8 cellular contexts compared by ENCODE assay signal in the genomic region with DNA sequence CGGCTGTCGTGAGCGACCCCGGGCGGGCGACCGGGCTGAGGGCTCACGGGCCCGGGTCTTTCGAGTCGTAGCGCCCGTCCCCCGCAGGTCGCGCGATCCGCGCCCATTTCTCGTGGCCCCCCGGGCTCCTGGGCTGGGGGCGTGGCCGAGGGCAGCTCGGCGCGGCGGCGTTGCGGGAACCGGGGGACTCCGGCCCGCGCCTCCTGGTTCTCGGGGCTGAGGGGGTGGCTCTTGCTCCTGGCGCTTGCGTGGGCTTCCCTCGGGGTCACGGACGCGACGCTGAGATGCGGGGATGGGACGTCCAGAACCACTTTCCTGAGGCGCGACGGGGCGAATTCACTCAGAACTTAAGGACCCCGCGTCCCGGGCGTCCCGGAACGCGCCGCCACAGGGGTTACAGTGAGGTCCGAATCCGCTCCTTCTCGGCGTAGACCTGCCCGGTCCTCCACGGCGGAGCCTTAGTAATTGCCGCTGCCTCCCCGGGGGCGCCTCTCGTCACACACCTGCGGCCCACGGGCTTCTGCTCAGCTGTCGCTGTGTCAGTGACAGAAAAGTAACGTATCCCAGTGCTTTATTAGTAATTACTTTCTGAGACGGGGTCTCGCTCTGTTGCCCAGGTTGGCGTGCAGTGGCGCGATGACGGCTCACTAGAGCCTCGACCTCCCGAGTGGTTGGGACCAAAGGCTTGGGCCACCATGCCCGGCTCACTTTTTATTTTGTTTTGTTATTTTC. TPM values are rescaled to one million over a fixed set of nuclear protein-coding genes. Genes with fewer than 3 reads are reported as not detected.
DNase-seq lines count a peak whose midpoint lies in the region; ATAC-seq, FAIRE-seq and TF ChIP-seq lines count a peak whose summit lies in the region.

No MANE protein-coding gene starts in this region.

- H3K36me3 Mint-ChIP-seq in activated T-cell treated with anti-CD3 and anti-CD28 coated beads, Interleukin-2, amount 50 U/mL, for 24 hours (ENCODE audit: low read depth), result peaks cover 38% of the 10 kb centered on the region

- TF ChIP-seq CTCF in ovary (IDR thresholded peaks at IDR 0.05), result no peak

- H3K27me3 Mint-ChIP-seq in activated T-cell treated with anti-CD3 and anti-CD28 coated beads, Interleukin-2, amount 50 U/mL, for 24 hours, result no peaks in the 10 kb centered on the region

- no peak for FAIRE-seq in frontal cortex (lab: Jason Lieb, UNC)

- no peak for TF ChIP-seq POLR2A in ovary (IDR thresholded peaks at IDR 0.05)

- H3K9me3 Mint-ChIP-seq in activated T-cell treated with anti-CD3 and anti-CD28 coated beads, Interleukin-2, amount 50 U/mL, for 24 hours, result no peaks in the 10 kb centered on the region

- peak overlapping the region; percentile 93 for H3K4me3 Mint-ChIP-seq in activated T-cell treated with anti-CD3 and anti-CD28 coated beads, Interleukin-2, amount 50 U/mL, for 24 hours

- H3K9me3 ChIP-seq in ovary, result no peaks in the 10 kb centered on the region

- 0 to 1% (median 1%) methylated on average over 29 to 79 of the region's 79 CpGs for WGBS in ovary, 3 donors

- peak overlapping the region; percentile 94 for H3K27ac Mint-ChIP-seq in activated T-cell treated with anti-CD3 and anti-CD28 coated beads, Interleukin-2, amount 50 U/mL, for 24 hours

- no peaks in the 10 kb centered on the region for H3K36me3 ChIP-seq in ovary

- H3K27me3 ChIP-seq in ovary, result no peaks in the 10 kb centered on the region

- TF ChIP-seq EP300 in ovary (IDR thresholded peaks at IDR 0.05), result no peak

- peak overlapping the region; percentile 89 for H3K4me3 ChIP-seq in ovary

- ATAC-seq in GM21515 (IDR thresholded peaks at IDR 0.05; ENCODE audit: unreplicated experiment), result peak; percentile 27

- peaks cover 10% of the 10 kb centered on the region for H3K4me1 ChIP-seq in ovary (ENCODE audit: insufficient read depth)

- peak overlapping the region; percentile 13 to 75 for H3K27ac ChIP-seq in ovary

- DNase-seq in EH (ENCODE audit: low read depth) (peak; percentile 24), HuH-7 (ENCODE audit: low spot score) (peak; percentile 34), frontal cortex (ENCODE audit: low spot score in 2 of 2) (peak; percentile 30 to 33), ovary (peak in 4 of 5 donors; percentile 45 to 74 (median 64)), dedifferentiated amniotic fluid mesenchymal stem cell (ENCODE audit: extremely low spot score) (no peak), SKM-1 treated with dmso at 0.1 percent for 144 hours (lab: John Stamatoyannopoulos, UW; ENCODE audit: unreplicated experiment) (no peak)
- peak; percentile 58 for DNase-seq in activated T-cell treated with anti-CD3 and anti-CD28 coated beads, Interleukin-2, amount 50 U/mL, for 24 hours

- intact Hi-C loops in ovary (cut with DNase I), result loop anchor here in 2 of 4 donors (2.0 to 5.0 kb wide), 2 partner anchors 54 to 113 kb away; no protein-coding TSS in a partner anchor

- peaks cover 45% of the 10 kb centered on the region for H3K4me1 Mint-ChIP-seq in activated T-cell treated with anti-CD3 and anti-CD28 coated beads, Interleukin-2, amount 50 U/mL, for 24 hours (ENCODE audit: low read depth)

RNA-seq across cellular contexts. Expression of gene EP400, which starts 0.6 kb away (rescaled TPM):
- 10.2 TPM for total RNA-seq in frontal cortex
- 10 to 100 TPM; 20.3 to 60.7 (median 50.4) TPM for total RNA-seq in ovary
- polyA plus RNA-seq in ovary, result 10 to 100 TPM; 19.6 to 33.4 TPM

RNA-seq across cellular contexts. Expression of gene PUS1, which starts 21.3 kb away (rescaled TPM):
- total RNA-seq in frontal cortex (3.3 TPM), ovary (10 to 100 TPM; 11.4 to 34.7 (median 19.3) TPM)
- 10 to 100 TPM in 1 of 2 donors, 1 to 10 TPM in 1; 3.5 to 10.6 TPM for polyA plus RNA-seq in ovary

RNA-seq across cellular contexts. Expression of gene ULK1, which starts 55.9 kb away (rescaled TPM):
- total RNA-seq in frontal cortex, result 7.3 TPM
- total RNA-seq in ovary, result 10 to 100 TPM; 15.9 to 70.1 (median 50.7) TPM
- polyA plus RNA-seq in ovary, result 10 to 100 TPM in 1 of 2 donors, 1 to 10 TPM in 1; 4.5 to 44.7 TPM

Comparison
In these comparisons a context has a peak if more than half of its experiments do, and no peak if none do; other contexts are left out.
1. DNase-seq: peak in EH (single experiment), HuH-7 (single experiment), activated T-cell treated with anti-CD3 and anti-CD28 coated beads, Interleukin-2, amount 50 U/mL, for 24 hours (single experiment), frontal cortex (2 of 2) and ovary (4 of 5); none in dedifferentiated amniotic fluid mesenchymal stem cell (single experiment) and SKM-1 treated with dmso at 0.1 percent for 144 hours (single experiment).